8 cellular contexts compared by ENCODE assay signal in the genomic region with DNA sequence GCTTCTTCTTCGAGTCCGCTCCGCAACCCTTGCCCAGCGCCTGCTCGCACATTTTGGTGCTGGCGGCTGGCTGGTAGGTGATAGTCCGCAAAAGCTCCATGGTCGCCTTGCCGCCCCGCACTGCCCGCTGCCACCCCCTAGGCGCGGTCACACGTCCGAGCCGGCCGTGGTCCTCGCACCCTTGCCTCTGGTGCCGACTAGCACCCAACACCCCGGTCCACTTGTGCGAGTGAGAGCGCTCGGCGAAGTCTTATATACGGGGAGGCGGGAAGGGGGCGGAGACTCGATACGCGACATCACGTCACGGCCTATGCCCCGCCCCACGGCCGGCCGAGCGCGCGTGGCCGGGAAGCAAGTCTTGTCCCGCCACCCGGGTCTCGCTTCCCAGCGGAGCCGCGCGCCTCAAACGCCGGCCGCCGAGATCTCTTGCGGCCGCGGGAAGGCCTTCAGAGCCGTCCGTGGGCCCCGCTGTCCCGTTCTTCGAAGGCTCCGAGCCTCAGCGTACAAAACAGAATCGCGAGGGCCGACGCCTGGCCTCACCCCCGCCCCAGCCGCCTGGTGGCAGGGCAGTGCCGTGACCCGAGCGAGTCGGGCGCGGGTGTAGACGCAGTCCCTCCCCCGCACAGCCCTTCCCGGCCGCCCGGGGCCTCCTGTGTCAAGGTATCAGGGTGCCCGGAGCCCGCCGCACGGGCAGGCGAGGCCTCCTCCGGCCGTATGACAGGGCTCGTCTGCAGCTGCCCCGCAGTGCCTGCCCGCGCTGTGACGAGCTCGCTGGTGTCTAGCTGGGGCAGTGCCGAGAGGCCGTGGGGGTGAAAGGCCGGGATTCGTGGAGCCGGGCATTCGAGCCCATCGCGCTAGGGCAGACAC. TPM values are rescaled to one million over a fixed set of nuclear protein-coding genes. Genes with fewer than 3 reads are reported as not detected.
A peak's percentile ranks its signal among the peaks of the same experiment; 100 is the strongest.
DNase-seq lines count a peak whose midpoint lies in the region; ATAC-seq and TF ChIP-seq lines count a peak whose summit lies in the region.

A gene (minus strand): TSS at position 227 of the 867 bp plus-strand sequence. CDS start 127 bp downstream, at position 100.

- H3K4me2 ChIP-seq in osteoblast (ENCODE audit: insufficient read depth, low read length), result peak within 1 kb of the TSS; percentile 75

- H3K4me3 ChIP-seq in SK-N-MC (peak within 1 kb of the TSS; percentile 82), osteoblast (ENCODE audit: insufficient read depth, low read length) (peak within 1 kb of the TSS; percentile 87)

- peaks cover 37% of the 10 kb centered on the region for H4K20me1 ChIP-seq in osteoblast (ENCODE audit: insufficient read depth, low read length)

- peaks cover 19% of the 10 kb centered on the region for H3K4me1 Mint-ChIP-seq in activated naive CD4-positive, alpha-beta T cell treated with anti-CD3 and anti-CD28 coated beads, Interleukin-2, amount 50 U/mL, for 24 hours

- H3K36me3 ChIP-seq in SK-N-MC (ENCODE audit: insufficient read depth, low read length) (no peaks in the 10 kb centered on the region), osteoblast (ENCODE audit: insufficient read depth, low read length) (peaks cover 38% of the 10 kb centered on the region)

- no peaks in the 10 kb centered on the region for H3K27me3 ChIP-seq in osteoblast (ENCODE audit: insufficient read depth, low read length)

- peak; percentile 63 for DNase-seq in DMS153 (lab: John Stamatoyannopoulos, UW)
- peak; percentile 87 for DNase-seq in HT1080 (ENCODE audit: low read depth)
- DNase-seq in SK-N-MC (ENCODE audit: low read depth, low spot score), result no peak
- DNase-seq in glomerular endothelial cell (ENCODE audit: extremely low read depth, low read depth, low spot score), result no peak
- DNase-seq in osteoblast (ENCODE audit: insufficient read length, low spot score, missing footprints), result peak; percentile 95

- H3K27ac Mint-ChIP-seq in activated naive CD4-positive, alpha-beta T cell treated with anti-CD3 and anti-CD28 coated beads, Interleukin-2, amount 50 U/mL, for 24 hours, result peak within 1 kb of the TSS; percentile 80

- peak; percentile 77 for ATAC-seq in GM21381 (IDR thresholded peaks at IDR 0.05; ENCODE audit: unreplicated experiment)

- peak within 1 kb of the TSS; percentile 76 for H2AFZ ChIP-seq in osteoblast (ENCODE audit: low read length)

- H3K9me3 Mint-ChIP-seq in activated naive CD4-positive, alpha-beta T cell treated with anti-CD3 and anti-CD28 coated beads, Interleukin-2, amount 50 U/mL, for 24 hours, result no peaks in the 10 kb centered on the region

- no peak for TF ChIP-seq CTCF in osteoblast (IDR thresholded peaks at IDR 0.05; ENCODE audit: extremely low read depth, low read depth, low read length)

- no peaks in the 10 kb centered on the region for H3K9me3 ChIP-seq in SK-N-MC (ENCODE audit: low read depth, low read length)
- H3K9me3 ChIP-seq in osteoblast (ENCODE audit: low read depth, low read length), result no peaks in the 10 kb centered on the region

- H3K4me3 Mint-ChIP-seq in activated naive CD4-positive, alpha-beta T cell treated with anti-CD3 and anti-CD28 coated beads, Interleukin-2, amount 50 U/mL, for 24 hours, result peak within 1 kb of the TSS; percentile 87

- H3K27me3 Mint-ChIP-seq in activated naive CD4-positive, alpha-beta T cell treated with anti-CD3 and anti-CD28 coated beads, Interleukin-2, amount 50 U/mL, for 24 hours, result no peaks in the 10 kb centered on the region

- H3K9ac ChIP-seq in SK-N-MC (ENCODE audit: insufficient read length), result peak within 1 kb of the TSS; percentile 67

- no peak within 1 kb of the TSS for H3K27ac ChIP-seq in SK-N-MC
- peak within 1 kb of the TSS; percentile 87 for H3K27ac ChIP-seq in osteoblast (ENCODE audit: low read depth, low read length)
- peak within 1 kb of the TSS; percentile 66 for H3K27ac ChIP-seq in temporal lobe (ENCODE audit: low read depth, low read length)

- H3K79me2 ChIP-seq in osteoblast (ENCODE audit: insufficient read depth, low read length), result peaks cover 40% of the 10 kb centered on the region

- H3K36me3 Mint-ChIP-seq in activated naive CD4-positive, alpha-beta T cell treated with anti-CD3 and anti-CD28 coated beads, Interleukin-2, amount 50 U/mL, for 24 hours, result peaks cover 2% of the 10 kb centered on the region

- peaks cover 33% of the 10 kb centered on the region for H3K4me1 ChIP-seq in osteoblast (ENCODE audit: insufficient read depth, low read length)

RNA-seq across cellular contexts. Expression of the gene that starts here (rescaled TPM):
- 252 and 283 TPM in 2 replicates for total RNA-seq in HT1080 (2014; rRNA removed; shearing (Covaris generic))
- polyA plus RNA-seq in HT1080 (2015; cell fraction: cytosol; rRNA removed), result 250 and 296 TPM in 2 replicates
- 915 and 1,023 TPM in 2 replicates for polyA plus RNA-seq in HT1080 (2015; cell fraction: nucleus; rRNA removed)
- 951 and 974 TPM in 2 replicates for total RNA-seq in glomerular endothelial cell
- 220 and 299 TPM in 2 replicates for total RNA-seq in osteoblast
- 621 TPM for total RNA-seq in temporal lobe

Comparison
In these comparisons a context has a peak if more than half of its experiments do, and no peak if none do; other contexts are left out.
1. DNase-seq: peak in DMS153 (single experiment), HT1080 (single experiment) and osteoblast (single experiment); none in SK-N-MC (single experiment) and glomerular endothelial cell (single experiment).